ENCODE assay signal across 16 cellular contexts in the genomic region with DNA sequence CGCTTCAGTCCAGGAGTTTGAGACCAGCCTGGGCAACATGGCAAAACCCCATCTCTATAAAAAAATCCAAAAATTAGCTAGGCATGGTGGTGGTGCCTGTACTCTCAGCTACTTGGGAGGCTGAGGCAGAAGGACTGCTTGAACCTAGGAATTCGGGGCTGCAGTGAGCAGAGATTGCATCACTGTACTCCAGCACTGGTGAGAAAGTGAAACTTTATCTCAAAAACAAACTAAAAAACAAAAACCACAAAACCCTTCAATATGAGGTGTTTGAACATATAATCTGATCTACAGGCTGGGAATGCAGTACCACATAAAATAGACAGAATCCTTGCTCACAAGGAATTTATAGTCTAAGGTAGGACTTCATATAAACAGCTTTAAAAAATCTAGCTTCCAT.
DNase-seq lines count a peak whose midpoint lies in the region; ATAC-seq, FAIRE-seq and TF ChIP-seq lines count a peak whose summit lies in the region.
"Had no signal": no experiment of that assay in that cellular context is flagged by ENCODE, and none has a peak within 500 bp of the region (broad histone marks: within the 10 kb centered on the region; RNA-seq: fewer than 3 reads in every experiment).

No MANE protein-coding gene starts in this region.

- TF ChIP-seq CTCF in astrocyte (IDR thresholded peaks at IDR 0.05; ENCODE audit: insufficient read depth, low read depth, low read length) = no peak

- H3K4me1 Mint-ChIP-seq in activated CD4-positive, alpha-beta T cell treated with anti-CD3 and anti-CD28 coated beads for 36 hours = peaks cover 15% of the 10 kb centered on the region
- peaks cover 3% of the 10 kb centered on the region for H3K4me1 Mint-ChIP-seq in astrocyte (ENCODE audit: low read depth, unreplicated experiment)

- DNase-seq in activated CD4-positive, alpha-beta T cell treated with anti-CD3 and anti-CD28 coated beads for 36 hours = peak; percentile 13
- DNase-seq in activated CD4-positive, alpha-beta T cell treated with anti-CD3 and anti-CD28 coated beads for 1 hour = no peak
- DNase-seq in LHCN-M2 (ENCODE audit: low read depth) (peak; percentile 45), astrocyte (ENCODE audit: low read depth) (no peak), mesenchymal stem cell (peak; percentile 22), COLO829 (ENCODE audit: low spot score) (no peak), posterior vena cava (ENCODE audit: low spot score) (no peak), Karpas-422 (no peak)
- DNase-seq: HCEC 1CT; NCI-H146; NCI-H526 treated with DMSO at 0.1 percent for 48 hours; occipital lobe; stimulated activated naive CD4-positive, alpha-beta T cell had no signal

- POLR2A ChIA-PET in activated CD4-positive, alpha-beta T cell treated with anti-CD3 and anti-CD28 coated beads for 36 hours (lab: Charles Lee) = interaction anchor here (0.6 kb wide), 1 partner anchor 49 kb away, joined by 4 read pairs; no protein-coding TSS in a partner anchor

- H2BK120ac ChIP-seq in mesenchymal stem cell (ENCODE audit: low read depth, low read length) = no peak overlapping the region

- CTCF ChIA-PET in activated CD4-positive, alpha-beta T cell treated with anti-CD3 and anti-CD28 coated beads for 36 hours (lab: Charles Lee) = interaction anchor here (0.6 to 1.7 kb wide), 5 partner anchors 9 to 529 kb away, joined by 3 to 4 read pairs (median 3); no protein-coding TSS in a partner anchor

- H2BK15ac ChIP-seq in mesenchymal stem cell (ENCODE audit: low read depth, poor library complexity, severe bottlenecking) = no peak overlapping the region

- no peak for ATAC-seq in activated CD4-positive, alpha-beta T cell treated with anti-CD3 and anti-CD28 coated beads for 36 hours
- ATAC-seq: Panc1 had no signal

- H3K79me2 ChIP-seq in astrocyte (ENCODE audit: insufficient read depth, low read length) (no peaks in the 10 kb centered on the region), Karpas-422 (ENCODE audit: low read length) (peaks cover 29% of the 10 kb centered on the region; the same call in 1 of the 2 replicates)

- H3K36me3 ChIP-seq in astrocyte (ENCODE audit: insufficient read depth, low read length) (peaks cover 23% of the 10 kb centered on the region), mesenchymal stem cell (ENCODE audit: control insufficient read depth in 1 of 2, insufficient read depth in 2 of 2, low read depth in 1 of 2, low read length in 2 of 2) (peaks cover 14 to 95% of the 10 kb centered on the region in 2 experiments), Karpas-422 (ENCODE audit: insufficient read depth, low read length) (peaks cover 59% of the 10 kb centered on the region; the same call in 1 of the 2 replicates)

- H2BK5ac ChIP-seq in mesenchymal stem cell (ENCODE audit: low read depth, low read length, poor library complexity, severe bottlenecking) = no peak overlapping the region

- H3K9me3 ChIP-seq in astrocyte (ENCODE audit: insufficient read depth, low read depth, low read length) = no peaks in the 10 kb centered on the region
- H3K9me3 ChIP-seq in mesenchymal stem cell (ENCODE audit: control insufficient read depth, low read length) = no peaks in the 10 kb centered on the region
- no peaks in the 10 kb centered on the region for H3K9me3 ChIP-seq in Karpas-422 (ENCODE audit: low read length)

- no peak overlapping the region for H3K4me2 ChIP-seq in astrocyte (ENCODE audit: low read length)
- H3K4me2 ChIP-seq in mesenchymal stem cell (ENCODE audit: low read length, poor library complexity, severe bottlenecking) = no peak overlapping the region
- H3K4me2 ChIP-seq in Karpas-422 (ENCODE audit: low read depth, low read length, poor library complexity, severe bottlenecking) = no peak overlapping the region

- FAIRE-seq in astrocyte (lab: Jason Lieb, UNC) = no peak
- FAIRE-seq: urothelium cell line had no signal

- H3K14ac ChIP-seq in mesenchymal stem cell (ENCODE audit: low read length in 2 of 2) = no peak overlapping the region

- H3K27ac Mint-ChIP-seq in activated CD4-positive, alpha-beta T cell treated with anti-CD3 and anti-CD28 coated beads for 36 hours = peak overlapping the region; percentile 18
- H3K27ac Mint-ChIP-seq in astrocyte (ENCODE audit: unreplicated experiment) = peak overlapping the region; percentile 47

- H4K20me1 ChIP-seq in astrocyte (ENCODE audit: insufficient read depth, low read length) = no peaks in the 10 kb centered on the region
- no peaks in the 10 kb centered on the region for H4K20me1 ChIP-seq in Karpas-422 (ENCODE audit: insufficient read depth, low read depth, low read length)

- no peak overlapping the region for H4K8ac ChIP-seq in mesenchymal stem cell (ENCODE audit: low read length)

- H3K4ac ChIP-seq in mesenchymal stem cell (ENCODE audit: low read depth in 1 of 2, low read length in 2 of 2) = no peak overlapping the region

- H3K27me3 Mint-ChIP-seq in activated CD4-positive, alpha-beta T cell treated with anti-CD3 and anti-CD28 coated beads for 36 hours = no peaks in the 10 kb centered on the region
- H3K27me3 Mint-ChIP-seq in astrocyte (ENCODE audit: low read depth, unreplicated experiment) = no peaks in the 10 kb centered on the region

- no peaks in the 10 kb centered on the region for H3K9me2 ChIP-seq in Karpas-422 (replicated peaks; ENCODE audit: insufficient read depth, low read length)

- H3K9me3 Mint-ChIP-seq in activated CD4-positive, alpha-beta T cell treated with anti-CD3 and anti-CD28 coated beads for 36 hours (ENCODE audit: low read depth) = no peaks in the 10 kb centered on the region
- H3K9me3 Mint-ChIP-seq in astrocyte (ENCODE audit: unreplicated experiment) = no peaks in the 10 kb centered on the region

- H3K27ac ChIP-seq in astrocyte (ENCODE audit: low read depth, low read length) = no peak overlapping the region
- no peak overlapping the region for H3K27ac ChIP-seq in mesenchymal stem cell (ENCODE audit: low read length, poor library complexity, severe bottlenecking)
- no peak overlapping the region for H3K27ac ChIP-seq in Karpas-422 (ENCODE audit: low read length)
- H3K27ac ChIP-seq: 22Rv1 had no signal

- intact Hi-C loops in activated CD4-positive, alpha-beta T cell treated with anti-CD3 and anti-CD28 coated beads for 36 hours (cut with DNase I, micrococcal nuclease) = no loop called here
- intact Hi-C loops in posterior vena cava (cut with DNase I) = no loop called here

- H3K23ac ChIP-seq in mesenchymal stem cell (ENCODE audit: low read length in 2 of 2) = no peak overlapping the region

- no peak overlapping the region for H2AFZ ChIP-seq in astrocyte (ENCODE audit: low read depth, low read length)
- no peak overlapping the region for H2AFZ ChIP-seq in mesenchymal stem cell (ENCODE audit: low read depth, low read length)
- H2AFZ ChIP-seq in Karpas-422 (ENCODE audit: low read length) = no peak overlapping the region

- H3K4me3 ChIP-seq in astrocyte (ENCODE audit: insufficient read depth, low read depth, low read length) (no peak overlapping the region), mesenchymal stem cell (ENCODE audit: insufficient read depth in 1 of 2, low read depth in 1 of 2, low read length in 2 of 2) (no peak overlapping the region), Karpas-422 (ENCODE audit: low read length) (no peak overlapping the region)

- no peak overlapping the region for H2AK5ac ChIP-seq in mesenchymal stem cell (ENCODE audit: low read length, severe bottlenecking)

- H3K9ac ChIP-seq in astrocyte (ENCODE audit: low read length) (no peak overlapping the region), mesenchymal stem cell (ENCODE audit: low read length) (no peak overlapping the region), Karpas-422 (ENCODE audit: low read length) (no peak overlapping the region)

- 100% methylated on average over 2 of the region's 2 CpGs for WGBS in mesenchymal stem cell

- no peak overlapping the region for H3K4me3 Mint-ChIP-seq in activated CD4-positive, alpha-beta T cell treated with anti-CD3 and anti-CD28 coated beads for 36 hours
- no peak overlapping the region for H3K4me3 Mint-ChIP-seq in astrocyte (ENCODE audit: unreplicated experiment)

- H3K18ac ChIP-seq in mesenchymal stem cell (ENCODE audit: low read depth in 1 of 2, low read length in 2 of 2) = no peak overlapping the region

- H2BK12ac ChIP-seq in mesenchymal stem cell (ENCODE audit: low read length in 2 of 2) = no peak overlapping the region

- H3K79me1 ChIP-seq in mesenchymal stem cell (replicated peaks; ENCODE audit: low read length, poor library complexity, severe bottlenecking) = peaks cover 8% of the 10 kb centered on the region

- no peaks in the 10 kb centered on the region for H3K4me1 ChIP-seq in astrocyte (ENCODE audit: insufficient read depth, low read length)
- H3K4me1 ChIP-seq in mesenchymal stem cell (ENCODE audit: control insufficient read depth, insufficient read depth, low read depth, low read length) = no peaks in the 10 kb centered on the region
- H3K4me1 ChIP-seq in Karpas-422 (ENCODE audit: low read length) = no peaks in the 10 kb centered on the region

- H3K36me3 Mint-ChIP-seq in activated CD4-positive, alpha-beta T cell treated with anti-CD3 and anti-CD28 coated beads for 36 hours (ENCODE audit: low read depth) = peaks cover 36% of the 10 kb centered on the region
- H3K36me3 Mint-ChIP-seq in astrocyte (ENCODE audit: low read depth, unreplicated experiment) = peaks cover 3% of the 10 kb centered on the region

- H3K27me3 ChIP-seq in astrocyte (ENCODE audit: insufficient read depth, low read length) (no peaks in the 10 kb centered on the region), mesenchymal stem cell (ENCODE audit: control insufficient read depth in 1 of 2, insufficient read depth in 1 of 2, low read length in 2 of 2) (no peaks in the 10 kb centered on the region), Karpas-422 (ENCODE audit: low read length) (no peaks in the 10 kb centered on the region)

- H4K91ac ChIP-seq in mesenchymal stem cell (ENCODE audit: low read length) = no peak overlapping the region

Comparison
In these comparisons a context has a peak if more than half of its experiments do, and no peak if none do; other contexts are left out.
1. DNase-seq: peak in activated CD4-positive, alpha-beta T cell treated with anti-CD3 and anti-CD28 coated beads for 36 hours (single experiment), LHCN-M2 (single experiment) and mesenchymal stem cell (single experiment); none in activated CD4-positive, alpha-beta T cell treated with anti-CD3 and anti-CD28 coated beads for 1 hour (single experiment), astrocyte (single experiment), COLO829 (single experiment), posterior vena cava (single experiment) and Karpas-422 (single experiment).